8 cellular contexts compared by ENCODE assay signal in the genomic region with DNA sequence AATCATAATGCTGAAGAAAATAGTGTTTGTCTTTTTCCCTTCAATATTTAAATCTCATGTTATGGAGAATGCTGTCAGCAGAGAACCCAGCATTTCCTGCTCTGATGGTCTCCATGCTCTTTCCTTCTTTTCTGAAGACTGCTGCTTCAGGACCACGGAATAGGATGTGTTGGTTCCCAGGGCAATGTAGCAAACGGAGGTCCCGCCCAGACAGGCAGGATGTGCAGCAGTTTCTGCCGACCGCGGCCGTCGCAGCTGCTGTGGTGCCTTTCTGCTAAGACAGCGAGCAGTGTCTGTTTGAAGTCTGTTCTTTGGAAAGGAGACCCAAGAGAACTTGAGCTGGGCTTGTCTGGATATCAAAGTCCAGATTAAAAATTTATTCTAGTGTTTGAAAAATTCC.
A peak's percentile ranks its signal among the peaks of the same experiment; 100 is the strongest.
DNase-seq lines count a peak whose midpoint lies in the region; ATAC-seq, FAIRE-seq and TF ChIP-seq lines count a peak whose summit lies in the region.

No MANE protein-coding gene starts in this region.

- peak; percentile 62 for FAIRE-seq in endothelial cell of umbilical vein (lab: Jason Lieb, UNC)

- no peak for TF ChIP-seq POLR2A in endothelial cell of umbilical vein (IDR thresholded peaks at IDR 0.05; ENCODE audit: low read depth, low read length)

- no peaks in the 10 kb centered on the region for H3K9me3 ChIP-seq in endothelial cell of umbilical vein (replicated peaks; ENCODE audit: control insufficient read depth, insufficient read depth, low read length)

- H3K4me3 ChIP-seq in endothelial cell of umbilical vein (replicated peaks in 1 of 3; ENCODE audit: insufficient read depth in 1 of 3, low read depth in 1 of 3, low read length in 3 of 3) (no peak overlapping the region), rectal smooth muscle tissue (ENCODE audit: low read length) (peak overlapping the region; percentile 10)

- H3K79me2 ChIP-seq in endothelial cell of umbilical vein (ENCODE audit: control insufficient read depth, insufficient read depth, low read length) = no peaks in the 10 kb centered on the region

- H3K9me1 ChIP-seq in endothelial cell of umbilical vein (replicated peaks; ENCODE audit: control insufficient read depth, extremely low read depth, insufficient read depth, low read length) = no peaks in the 10 kb centered on the region

- dilution Hi-C loops in endothelial cell of umbilical vein (cut with MboI; ENCODE audit: extremely low pct_ligation_motif_present, low sequenced_read_pairs) = no loop called here

- intact Hi-C loops in endothelial cell of umbilical vein (cut with micrococcal nuclease) = no loop called here

- ATAC-seq in GM18867 (IDR thresholded peaks at IDR 0.05; ENCODE audit: unreplicated experiment) (peak; percentile 58), HG03095 (IDR thresholded peaks at IDR 0.05; ENCODE audit: unreplicated experiment) (no peak), HG02571 (IDR thresholded peaks at IDR 0.05; ENCODE audit: unreplicated experiment) (no peak)

- H3K27ac ChIP-seq in endothelial cell of umbilical vein (ENCODE audit: insufficient read depth, low read depth, low read length) = no peak overlapping the region
- peak overlapping the region; percentile 25 for H3K27ac ChIP-seq in rectal smooth muscle tissue (ENCODE audit: low read depth, low read length)

- peaks cover 3% of the 10 kb centered on the region for H3K4me1 ChIP-seq in endothelial cell of umbilical vein (ENCODE audit: control insufficient read depth, extremely low read depth, insufficient read depth, low read length)
- peaks cover 9% of the 10 kb centered on the region for H3K4me1 ChIP-seq in rectal smooth muscle tissue (ENCODE audit: control insufficient read depth, insufficient read depth, low read length)

- CTCF ChIA-PET in endothelial cell of umbilical vein (lab: Charles Lee) = no interaction called here

- H4K20me1 ChIP-seq in endothelial cell of umbilical vein (replicated peaks; ENCODE audit: control insufficient read depth, extremely low read depth, insufficient read depth, low read length) = no peaks in the 10 kb centered on the region

- H3K4me2 ChIP-seq in endothelial cell of umbilical vein (ENCODE audit: insufficient read depth, low read length) = peak overlapping the region; percentile 52

- H3K27me3 ChIP-seq in endothelial cell of umbilical vein (ENCODE audit: control insufficient read depth in 2 of 2, insufficient read depth in 2 of 2, low read length in 2 of 2) = no peaks in the 10 kb centered on the region
- H3K27me3 ChIP-seq in rectal smooth muscle tissue (ENCODE audit: control insufficient read depth, insufficient read depth, low read length) = no peaks in the 10 kb centered on the region

- H3K9ac ChIP-seq in endothelial cell of umbilical vein (replicated peaks; ENCODE audit: extremely low read depth, insufficient read depth, low read length) (no peak overlapping the region), rectal smooth muscle tissue (ENCODE audit: low read length) (no peak overlapping the region)

- TF ChIP-seq CTCF in endothelial cell of umbilical vein (IDR thresholded peaks at IDR 0.05; ENCODE audit: extremely low read depth in 1 of 2, insufficient read depth in 1 of 2, low read depth in 1 of 2, low read length in 2 of 2) = no peak

- H2AFZ ChIP-seq in endothelial cell of umbilical vein (ENCODE audit: low read depth, low read length) = peak overlapping the region; percentile 89

- POLR2A ChIA-PET in endothelial cell of umbilical vein (lab: Charles Lee) = no interaction called here

- no peaks in the 10 kb centered on the region for H3K36me3 ChIP-seq in endothelial cell of umbilical vein (ENCODE audit: control insufficient read depth in 2 of 2, extremely low read depth in 1 of 2, insufficient read depth in 2 of 2, low read length in 2 of 2)
- H3K36me3 ChIP-seq in rectal smooth muscle tissue (ENCODE audit: control insufficient read depth, insufficient read depth, low read length) = no peaks in the 10 kb centered on the region

- BruUV-seq in endothelial cell of umbilical vein (replicated peaks; lab: Mats Ljungman, UMichigan) = no TSS peak

- DNase-seq in NCI-H1694 (lab: John Stamatoyannopoulos, UW) (peak; percentile 12), endothelial cell of umbilical vein (ENCODE audit: low read depth, low spot score) (peak; percentile 34), Kasumi-1 (lab: John Stamatoyannopoulos, UW) (no peak), DMS 273 treated with DMSO at 0.1 percent for 48 hours (lab: John Stamatoyannopoulos, UW) (no peak)

TF ChIP-seq in endothelial cell of umbilical vein, 7 proteins besides CTCF, POLR2A, EP300 and RAD21:
- no peak for TF ChIP-seq GATA2 (IDR thresholded peaks at IDR 0.05; ENCODE audit: insufficient read depth, insufficient read length, low read depth, low read length)
- no peak for TF ChIP-seq EZH2 (IDR thresholded peaks at IDR 0.05; ENCODE audit: borderline replicate concordance, low read depth, low read length, severe bottlenecking)
- TF ChIP-seq POLR2AphosphoS5 (IDR thresholded peaks at IDR 0.05; ENCODE audit: insufficient read depth, low read depth, low read length) = no peak
- no peak for TF ChIP-seq MYC (IDR thresholded peaks at IDR 0.05; ENCODE audit: low read depth, low read length)
- TF ChIP-seq, protein P1, sequence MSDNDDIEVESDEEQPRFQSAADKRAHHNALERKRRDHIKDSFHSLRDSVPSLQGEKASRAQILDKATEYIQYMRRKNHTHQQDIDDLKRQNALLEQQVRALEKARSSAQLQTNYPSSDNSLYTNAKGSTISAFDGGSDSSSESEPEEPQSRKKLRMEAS (IDR thresholded peaks at IDR 0.05; ENCODE audit: insufficient read depth, insufficient read length) = no peak
- no peak for TF ChIP-seq FOS (IDR thresholded peaks at IDR 0.05; ENCODE audit: borderline replicate concordance, insufficient read depth, low read length)
- TF ChIP-seq JUN (IDR thresholded peaks at IDR 0.05; ENCODE audit: borderline replicate concordance, insufficient read depth, insufficient read length, low read depth) = no peak

Comparison
In these comparisons a context has a peak if more than half of its experiments do, and no peak if none do; other contexts are left out.
1. DNase-seq: peak in NCI-H1694 (single experiment) and endothelial cell of umbilical vein (single experiment); none in Kasumi-1 (0 of 2) and DMS 273 treated with DMSO at 0.1 percent for 48 hours (single experiment).